17 cellular contexts compared by ENCODE assay signal in genomic region chr6:54722328-54722727, GRCh38.
A peak's percentile ranks its signal among the peaks of the same experiment; 100 is the strongest.
DNase-seq lines count a peak whose midpoint lies in the region; ATAC-seq and TF ChIP-seq lines count a peak whose summit lies in the region.
"Had no signal": no experiment of that assay in that cellular context is flagged by ENCODE, and none has a peak within 500 bp of the region (broad histone marks: within the 10 kb centered on the region; RNA-seq: fewer than 3 reads in every experiment).

No MANE protein-coding gene starts in this region.

- in situ Hi-C loops in astrocyte of the cerebellum (cut with HindIII; ENCODE audit: low sequenced_read_pairs) (no loop called here), G401 (cut with HindIII; ENCODE audit: low sequenced_read_pairs) (no loop called here)

- TF ChIP-seq CTCF in astrocyte of the cerebellum (IDR thresholded peaks at IDR 0.05; ENCODE audit: low read depth, low read length, missing control alignments): no peak

- ATAC-seq in esophagus mucosa (peak; percentile 75), HG02588 (IDR thresholded peaks at IDR 0.05; ENCODE audit: unreplicated experiment) (no peak)
- ATAC-seq: HepG2, Panc1, Right ventricle myocardium inferior had no signal

- DNase-seq in M059J (ENCODE audit: low read depth): peak; percentile 6
- peak; percentile 83 for DNase-seq in astrocyte of the cerebellum (ENCODE audit: low read depth)
- peak; percentile 24 for DNase-seq in kidney tubule cell (ENCODE audit: low spot score)
- no peak for DNase-seq in NK-92 (lab: John Stamatoyannopoulos, UW; ENCODE audit: unreplicated experiment)
- DNase-seq in G401 (ENCODE audit: low spot score): no peak
- DNase-seq in retina: no peak
- DNase-seq: AML-193, COR-L47, DMS153, EL, NCI-H1105, NCI-H1694 had no signal

- H3K4me3 ChIP-seq in astrocyte of the cerebellum (ENCODE audit: low read depth, low read length): no peak overlapping the region

Comparison
In these comparisons a context has a peak if more than half of its experiments do, and no peak if none do; other contexts are left out.
1. DNase-seq: peak in M059J (single experiment), astrocyte of the cerebellum (single experiment) and kidney tubule cell (single experiment); none in NK-92 (single experiment), G401 (single experiment) and retina (single experiment).